Comparison of ENCODE assay signal across 8 cellular contexts in genomic region chr19:48715276-48715675, GRCh38. TPM values are rescaled to one million over a fixed set of nuclear protein-coding genes. Genes with fewer than 3 reads are reported as not detected.
DNase-seq lines count a peak whose midpoint lies in the region; ATAC-seq and TF ChIP-seq lines count a peak whose summit lies in the region.
"Had no signal": no experiment of that assay in that cellular context is flagged by ENCODE, and none has a peak within 500 bp of the region (broad histone marks: within the 10 kb centered on the region; RNA-seq: fewer than 3 reads in every experiment).

No MANE protein-coding gene starts in this region.

- peak; percentile 63 for DNase-seq in activated effector memory CD4-positive, alpha-beta T cell treated with anti-CD3 and anti-CD28 coated beads, Interleukin-2, amount 50 U/mL, for 16 hours
- no peak for DNase-seq in activated effector memory CD4-positive, alpha-beta T cell treated with Interleukin-2 at 50 U/mL for 16 hours
- no peak for DNase-seq in fibroblast of pulmonary artery (ENCODE audit: low read depth)
- DNase-seq in thyroid gland, result no peak
- DNase-seq in LoVo (ENCODE audit: low spot score), result no peak
- DNase-seq: activated CD8-positive, alpha-beta memory T cell treated with anti-CD3 and anti-CD28 coated beads, Interleukin-2, amount 50 U/mL, for 48 hours had no signal

- peak overlapping the region in 2 of 3 donors; percentile 82 to 85 for H3K27ac ChIP-seq in thyroid gland

- no peak for TF ChIP-seq POLR2A in thyroid gland (IDR thresholded peaks at IDR 0.05)

- H3K4me3 ChIP-seq in fibroblast of pulmonary artery (replicated peaks; ENCODE audit: low read depth, low read length) (peak overlapping the region; percentile 71), thyroid gland (replicated peaks in 1 of 3) (peak overlapping the region in 1 of 3 donors; percentile 35)

- H3K36me3 ChIP-seq in thyroid gland, result no peaks in the 10 kb centered on the region

- TF ChIP-seq CTCF in fibroblast of pulmonary artery (IDR thresholded peaks at IDR 0.05; ENCODE audit: low read length, missing control alignments) (no peak), thyroid gland (IDR thresholded peaks at IDR 0.05) (no peak)

- intact Hi-C loops in thyroid gland (cut with DNase I), result no loop called here

- no peaks in the 10 kb centered on the region for H3K9me3 ChIP-seq in thyroid gland

- no peak for ATAC-seq in GM21786 (IDR thresholded peaks at IDR 0.05; ENCODE audit: unreplicated experiment)

- 67 to 78% methylated on average over 8 to 12 of the region's 13 CpGs for WGBS in thyroid gland, 2 donors

- H3K4me1 ChIP-seq in thyroid gland, result peaks cover 25 to 49% of the 10 kb centered on the region in 2 donors

- H3K27me3 ChIP-seq in thyroid gland, result no peaks in the 10 kb centered on the region

RNA-seq across cellular contexts. Expression of gene MAMSTR, which starts 4.2 kb away (rescaled TPM):
- total RNA-seq in thyroid gland, result under 1 TPM in 3 of 4 donors, not detected in 1; 0.29 to 0.67 (median 0.54) TPM

RNA-seq across cellular contexts. Expression of gene FUT2, which starts 19.5 kb away (rescaled TPM):
- 1 to 10 TPM in 1 of 4 donors, under 1 TPM in 1, not detected in 2; 0.27 to 1.3 TPM for total RNA-seq in thyroid gland
- total RNA-seq: Daoy had no signal

RNA-seq across cellular contexts. Expression of gene RASIP1, which starts 25.1 kb away (rescaled TPM):
- 10 to 100 TPM in 2 of 4 donors, 1 to 10 TPM in 2; 9.7 to 25.8 (median 14.0) TPM for total RNA-seq in thyroid gland

RNA-seq across cellular contexts. Expression of gene IZUMO1, which starts 31.4 kb away (rescaled TPM):
- total RNA-seq in thyroid gland, result 1 to 10 TPM in 2 of 4 donors, not detected in 2; 1.1 TPM
- total RNA-seq: Daoy had no signal

RNA-seq across cellular contexts. Expression of gene FUT1, which starts 37.2 kb away (rescaled TPM):
- total RNA-seq in thyroid gland, result 1 to 10 TPM; 1.7 to 3.0 (median 2.0) TPM
- total RNA-seq: Daoy had no signal
